In the genomic region with DNA sequence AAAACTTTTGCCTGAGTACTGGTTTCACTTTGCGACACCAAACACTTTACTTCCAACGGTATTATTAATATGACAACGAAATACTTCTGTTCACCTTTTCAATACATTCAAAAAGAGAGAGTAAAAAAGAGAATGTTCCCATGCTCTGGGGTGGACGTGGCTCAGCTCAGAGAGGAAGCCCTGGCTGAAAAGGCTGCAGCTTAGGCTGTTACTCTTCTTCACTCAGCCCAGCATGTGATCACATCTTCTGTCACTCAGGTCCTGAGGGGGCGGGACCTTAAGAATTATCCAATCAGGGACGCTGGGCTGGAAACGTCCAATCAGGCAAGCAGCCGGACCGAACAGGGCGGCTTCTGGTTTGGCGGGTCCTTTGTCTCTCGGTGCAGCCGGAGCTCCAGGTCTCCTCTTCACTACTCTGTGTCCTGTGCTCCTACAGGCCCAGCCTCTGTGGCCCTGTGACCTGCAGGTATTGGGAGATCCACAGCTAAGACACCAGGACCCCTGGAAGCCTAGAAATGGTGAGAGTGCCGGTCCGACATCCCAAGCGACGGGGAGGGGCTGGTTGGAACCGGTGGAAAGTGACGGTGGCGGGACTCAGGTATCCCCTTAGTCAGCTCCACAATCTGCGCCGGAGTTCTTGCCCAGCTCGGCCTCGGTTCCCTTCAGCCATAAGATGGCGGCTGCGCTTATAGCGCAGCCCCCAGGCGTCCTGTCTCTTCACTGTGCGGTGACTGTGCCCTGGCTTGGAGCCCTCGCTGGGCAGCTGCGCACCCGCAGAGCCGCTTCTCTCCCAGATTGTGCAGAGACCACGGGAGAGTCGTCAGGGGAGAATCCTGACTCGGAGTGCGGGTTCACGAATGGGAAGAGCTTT, we compare ENCODE assay signal across 8 cellular contexts. TPM values are rescaled to one million over a fixed set of nuclear protein-coding genes. Genes with fewer than 3 reads are reported as not detected.
A peak's percentile ranks its signal among the peaks of the same experiment; 100 is the strongest.
DNase-seq lines count a peak whose midpoint lies in the region; ATAC-seq and TF ChIP-seq lines count a peak whose summit lies in the region.

Gene ZNF93 (plus strand): TSS at position 373 of the 871 bp plus-strand sequence. CDS start 143 bp downstream, at position 516.

- in situ Hi-C loops in astrocyte of the spinal cord (cut with HindIII; ENCODE audit: low sequenced_read_pairs) = no loop called here

- H3K9me3 ChIP-seq in uterus = no peaks in the 10 kb centered on the region

- H3K4me3 ChIP-seq in astrocyte of the spinal cord (ENCODE audit: low read depth, low read length) = peak within 1 kb of the TSS; percentile 78
- peak within 1 kb of the TSS; percentile 70 to 75 for H3K4me3 ChIP-seq in uterus

- ATAC-seq in HG02588 (IDR thresholded peaks at IDR 0.05; ENCODE audit: unreplicated experiment) = peak; percentile 87

- TF ChIP-seq CTCF in astrocyte of the spinal cord (IDR thresholded peaks at IDR 0.05; ENCODE audit: low read depth, low read length) (no peak), uterus (IDR thresholded peaks at IDR 0.05) (no peak)

- H3K4me1 ChIP-seq in uterus = no peaks in the 10 kb centered on the region

- peak within 1 kb of the TSS; percentile 93 to 95 for H3K27ac ChIP-seq in uterus

- peak; percentile 69 to 90 for TF ChIP-seq POLR2A in uterus (IDR thresholded peaks at IDR 0.05)

- intact Hi-C loops in uterus (cut with DNase I; ENCODE audit: low total_unique reads) = no loop called here

- H3K27me3 ChIP-seq in uterus = no peaks in the 10 kb centered on the region

- DNase-seq in GM04503 (ENCODE audit: low read depth) (peak; percentile 91), NCI-H1417 treated with DMSO at 0.1 percent for 48 hours (lab: John Stamatoyannopoulos, UW) (peak; percentile 84), T1000 (lab: John Stamatoyannopoulos, UW) (peak; percentile 90), astrocyte of the spinal cord (ENCODE audit: low read depth, low spot score) (peak; percentile 98), hepatic stellate cell (ENCODE audit: low spot score) (peak; percentile 94), putamen (ENCODE audit: low spot score) (peak; percentile 96), uterus (peak; percentile 94 to 97)

- H3K36me3 ChIP-seq in uterus = no peaks in the 10 kb centered on the region

RNA-seq across cellular contexts. Expression of gene ZNF93, which starts in this region (rescaled TPM):
- 10 to 100 TPM in 1 of 4 donors, 1 to 10 TPM in 2, under 1 TPM in 1; 0.29 to 29.6 (median 8.6) TPM for total RNA-seq in uterus

Comparison
In these comparisons a context has a peak if more than half of its experiments do, and no peak if none do; other contexts are left out.
1. Peak in every context shown above with its lines: DNase-seq, ATAC-seq, H3K4me3 ChIP-seq and H3K27ac ChIP-seq.